22 cellular contexts compared by ENCODE assay signal in genomic region chr3:51328206-51328605, GRCh38. TPM values are rescaled to one million over a fixed set of nuclear protein-coding genes. Genes with fewer than 3 reads are reported as not detected.
DNase-seq lines count a peak whose midpoint lies in the region; TF ChIP-seq lines count a peak whose summit lies in the region.
"Had no signal": no experiment of that assay in that cellular context is flagged by ENCODE, and none has a peak within 500 bp of the region (broad histone marks: within the 10 kb centered on the region; RNA-seq: fewer than 3 reads in every experiment).

No MANE protein-coding gene starts in this region.

- no peaks in the 10 kb centered on the region for H3K9me3 ChIP-seq in Karpas-422 (ENCODE audit: low read length)
- H3K9me3 ChIP-seq in esophagus muscularis mucosa, result peaks cover 0 to 6% (median 0%) of the 10 kb centered on the region in 4 donors
- H3K9me3 ChIP-seq in vagina, result no peaks in the 10 kb centered on the region
- H3K9me3 ChIP-seq: BE2C, BLaER1 had no signal

- no peak overlapping the region for H3K9ac ChIP-seq in Karpas-422 (ENCODE audit: low read length)
- H3K9ac ChIP-seq: BLaER1 had no signal

- peak overlapping the region; percentile 66 for H3K27ac ChIP-seq in Karpas-422 (ENCODE audit: low read length)
- no peak overlapping the region for H3K27ac ChIP-seq in esophagus muscularis mucosa (replicated peaks in 1 of 4)
- no peak overlapping the region for H3K27ac ChIP-seq in vagina
- H3K27ac ChIP-seq: BLaER1 had no signal

- H3K27me3 ChIP-seq in Karpas-422 (ENCODE audit: low read length) (no peaks in the 10 kb centered on the region), esophagus muscularis mucosa (no peaks in the 10 kb centered on the region), vagina (no peaks in the 10 kb centered on the region)
- H3K27me3 ChIP-seq: BE2C, BLaER1 had no signal

- TF ChIP-seq EP300 in esophagus muscularis mucosa (IDR thresholded peaks at IDR 0.05), result no peak

- H3K36me3 ChIP-seq in Karpas-422 (ENCODE audit: insufficient read depth, low read length), result no peaks in the 10 kb centered on the region
- H3K36me3 ChIP-seq in esophagus muscularis mucosa, result peaks cover 0 to 11% (median 0%) of the 10 kb centered on the region in 4 donors
- no peaks in the 10 kb centered on the region for H3K36me3 ChIP-seq in vagina
- H3K36me3 ChIP-seq: BE2C, BLaER1 had no signal

- TF ChIP-seq POLR2A in esophagus muscularis mucosa (IDR thresholded peaks at IDR 0.05; ENCODE audit: low read depth), result no peak
- TF ChIP-seq POLR2A in vagina (IDR thresholded peaks at IDR 0.05), result no peak

- TF ChIP-seq CTCF in esophagus muscularis mucosa (IDR thresholded peaks at IDR 0.05) (no peak), vagina (IDR thresholded peaks at IDR 0.05) (no peak)

- H3K4me3 ChIP-seq in Karpas-422 (ENCODE audit: low read length), result no peak overlapping the region
- H3K4me3 ChIP-seq in esophagus muscularis mucosa, result no peak overlapping the region
- no peak overlapping the region for H3K4me3 ChIP-seq in vagina
- H3K4me3 ChIP-seq: BLaER1 had no signal

- 74% methylated on average over 2 of the region's 2 CpGs for WGBS in esophagus muscularis mucosa

- peak overlapping the region; percentile 54 for H3K4me2 ChIP-seq in Karpas-422 (ENCODE audit: low read depth, low read length, poor library complexity, severe bottlenecking)
- H3K4me2 ChIP-seq: BLaER1 had no signal

- DNase-seq in Karpas-422, result peak; percentile 72
- DNase-seq in esophagus muscularis mucosa (ENCODE audit: extremely low spot score), result peak; percentile 60
- DNase-seq in vagina (ENCODE audit: extremely low spot score in 2 of 2), result peak; percentile 22 to 81
- no peak for DNase-seq in activated T-cell treated with anti-CD3 and anti-CD28 coated beads for 4 hours
- no peak for DNase-seq in cortex of kidney (lab: John Stamatoyannopoulos, UW)
- DNase-seq in putamen (ENCODE audit: low spot score), result no peak
- DNase-seq: 8988T; ACHN; BE2C; C1 segment of cervical spinal cord; CD4-positive, alpha-beta memory T cell; CD4-positive, CD25-positive, alpha-beta regulatory T cell; CD8-positive, alpha-beta memory T cell; COR-L47; DMS 273 treated with DMSO at 0.1 percent for 48 hours; DMS153; DMS53; DMS79; DND-41; EL; GF-D8 had no signal

- no peak overlapping the region for H2AFZ ChIP-seq in Karpas-422 (ENCODE audit: low read length)

- H3K9me2 ChIP-seq in Karpas-422 (replicated peaks; ENCODE audit: insufficient read depth, low read length), result no peaks in the 10 kb centered on the region

- H4K20me1 ChIP-seq in Karpas-422 (ENCODE audit: insufficient read depth, low read depth, low read length), result no peaks in the 10 kb centered on the region
- H4K20me1 ChIP-seq: BLaER1 had no signal

- H3K79me2 ChIP-seq in Karpas-422 (ENCODE audit: low read length), result no peaks in the 10 kb centered on the region

- intact Hi-C loops in esophagus muscularis mucosa (cut with DNase I), result no loop called here
- intact Hi-C loops in vagina (cut with DNase I), result no loop called here

- peaks cover 12% of the 10 kb centered on the region for H3K4me1 ChIP-seq in Karpas-422 (ENCODE audit: low read length)
- no peaks in the 10 kb centered on the region for H3K4me1 ChIP-seq in esophagus muscularis mucosa
- H3K4me1 ChIP-seq in vagina, result no peaks in the 10 kb centered on the region
- H3K4me1 ChIP-seq: BE2C, BLaER1 had no signal

RNA-seq across cellular contexts. Expression of gene MANF, which starts 56.9 kb away (rescaled TPM):
- 27.2 and 51.8 TPM in 2 replicates for total RNA-seq in Karpas-422 (2014; rRNA removed; shearing (Covaris generic); ENCODE audit: low replicate concordance)
- total RNA-seq in esophagus muscularis mucosa (10 to 100 TPM; 16.2 to 34.6 (median 24.9) TPM), vagina (42.2 TPM)

Comparison
In these comparisons a context has a peak if more than half of its experiments do, and no peak if none do; other contexts are left out.
1. DNase-seq: peak in Karpas-422 (single experiment), esophagus muscularis mucosa (single experiment) and vagina (2 of 2); none in activated T-cell treated with anti-CD3 and anti-CD28 coated beads for 4 hours (single experiment), cortex of kidney (single experiment) and putamen (single experiment).